In genomic region chr22:17773606-17774205, GRCh38 we compare ENCODE assay signal across 1 cellular context.
A peak's percentile ranks its signal among the peaks of the same experiment; 100 is the strongest.
TF ChIP-seq lines count a peak whose summit lies in the region.

No MANE protein-coding gene starts in this region.

TF ChIP-seq in endothelial cell of umbilical vein, 7 proteins besides CTCF, POLR2A, EP300 and RAD21 (continued from another document):
- TF ChIP-seq MAX (IDR thresholded peaks at IDR 0.05; ENCODE audit: insufficient read depth, insufficient read length): peak; percentile 32
- TF ChIP-seq EZH2 (IDR thresholded peaks at IDR 0.05; ENCODE audit: borderline replicate concordance, low read depth, low read length, severe bottlenecking): no peak
- no peak for TF ChIP-seq FOS (IDR thresholded peaks at IDR 0.05; ENCODE audit: borderline replicate concordance, insufficient read depth, low read length)
